4 cellular contexts compared by ENCODE assay signal in the genomic region with DNA sequence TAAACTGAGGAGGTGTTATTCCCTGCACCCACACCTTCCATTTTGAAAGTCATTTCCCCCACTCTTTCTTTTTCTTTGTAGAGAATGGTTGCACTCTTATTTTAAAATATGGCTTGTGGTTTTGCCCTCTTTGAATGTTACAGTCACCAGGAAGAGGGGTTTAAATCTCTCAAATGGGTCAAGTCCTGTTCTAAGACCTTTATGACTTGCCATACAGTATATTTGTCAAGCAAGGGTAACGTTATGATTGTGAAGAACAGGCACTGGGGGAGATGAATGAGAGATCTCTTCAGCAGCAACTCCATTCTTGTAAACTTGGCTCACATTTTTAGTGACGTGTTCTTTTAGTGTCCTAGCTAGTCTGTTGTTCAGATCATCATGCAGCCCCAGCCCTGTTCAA.
"Had no signal": no experiment of that assay in that cellular context is flagged by ENCODE, and none has a peak within 500 bp of the region (broad histone marks: within the 10 kb centered on the region; RNA-seq: fewer than 3 reads in every experiment).

No MANE protein-coding gene starts in this region.

- H3K27ac Mint-ChIP-seq: IgD-negative memory B cell had no signal

- H3K27me3 Mint-ChIP-seq: IgD-negative memory B cell had no signal

- DNase-seq: IMR-90 had no signal

- H3K36me3 Mint-ChIP-seq: IgD-negative memory B cell had no signal

- H3K4me3 ChIP-seq: K562 had no signal

- H3K9me3 Mint-ChIP-seq: IgD-negative memory B cell had no signal

- H3K4me3 Mint-ChIP-seq: IgD-negative memory B cell had no signal

- ATAC-seq: HepG2, K562 had no signal
